Comparison of ENCODE assay signal across 14 cellular contexts in the genomic region with DNA sequence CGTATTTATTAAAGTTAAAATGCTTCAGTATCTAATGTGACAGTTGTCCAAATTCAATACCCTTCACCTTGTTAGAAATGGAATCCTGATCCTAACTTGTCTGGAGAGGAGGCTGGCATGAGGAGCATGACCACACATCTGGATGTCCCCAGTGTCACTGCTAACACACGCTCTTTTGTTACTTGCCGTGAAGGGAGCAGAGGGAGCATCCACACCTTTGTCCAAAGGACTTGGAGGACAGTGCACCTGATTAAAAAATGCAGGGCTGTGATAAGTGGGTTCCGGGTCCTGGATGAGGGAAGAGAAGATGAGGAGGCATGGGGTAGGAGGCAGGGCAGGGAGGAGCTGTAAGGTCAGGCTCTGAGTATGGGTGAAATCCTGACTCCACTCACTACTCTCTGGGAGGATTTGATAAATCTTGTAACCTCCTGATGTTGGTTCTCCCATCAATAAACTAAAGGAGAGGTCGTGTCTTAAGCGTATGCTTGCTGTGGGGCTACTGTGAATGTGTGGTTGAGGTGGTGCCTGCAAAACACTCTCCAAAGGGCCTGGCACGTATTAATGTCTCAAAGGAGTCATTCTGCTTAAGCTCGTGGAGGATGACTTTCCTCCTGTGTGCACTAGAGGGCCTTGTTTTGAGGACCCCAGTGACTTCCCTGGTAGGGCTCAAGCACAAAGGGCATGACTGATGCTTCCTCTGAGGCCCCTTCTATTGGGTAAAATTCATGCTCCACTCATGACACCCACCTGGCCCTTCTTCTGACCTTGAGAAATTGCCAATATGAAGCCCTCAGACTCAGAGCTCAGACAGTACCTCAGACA. TPM values are rescaled to one million over a fixed set of nuclear protein-coding genes. Genes with fewer than 3 reads are reported as not detected.
A peak's percentile ranks its signal among the peaks of the same experiment; 100 is the strongest.
DNase-seq lines count a peak whose midpoint lies in the region; ATAC-seq and TF ChIP-seq lines count a peak whose summit lies in the region.
"Had no signal": no experiment of that assay in that cellular context is flagged by ENCODE, and none has a peak within 500 bp of the region (broad histone marks: within the 10 kb centered on the region; RNA-seq: fewer than 3 reads in every experiment).

No MANE protein-coding gene starts in this region.

- H3K4me3 ChIP-seq in spleen, result no peak overlapping the region
- H3K4me3 ChIP-seq: cardiac muscle cell had no signal

- ATAC-seq in GM21786 (IDR thresholded peaks at IDR 0.05; ENCODE audit: unreplicated experiment), result no peak
- ATAC-seq in HG03108 (IDR thresholded peaks at IDR 0.05; ENCODE audit: unreplicated experiment), result no peak

- TF ChIP-seq CTCF in GM10248 (IDR thresholded peaks at IDR 0.05; ENCODE audit: control extremely low read depth, extremely low read depth, low read depth, missing control alignments) (peak; percentile 38), neural crest cell (conservative IDR thresholded peaks at IDR 0.05) (peak; percentile 30), spleen (IDR thresholded peaks at IDR 0.05 in 8 of 11, conservative IDR thresholded peaks at IDR 0.05 in 3 of 11) (peak in 1 of 11 experiments; percentile 12)

- DNase-seq in GM10248 (ENCODE audit: extremely low spot score), result no peak
- DNase-seq in HEK293T (ENCODE audit: extremely low spot score), result peak; percentile 53
- peak; percentile 15 for DNase-seq in activated CD4-positive, alpha-beta memory T cell treated with anti-CD3 and anti-CD28 coated beads, Interleukin-2, amount 10 ng/mL, durations not matched to agents 7 days and 5 days
- no peak for DNase-seq in neural crest cell (ENCODE audit: low read depth, low spot score)
- DNase-seq in spleen, result no peak
- DNase-seq: activated CD4-positive, alpha-beta T cell treated with anti-CD3 and anti-CD28 coated beads for 48 hours; activated naive CD4-positive, alpha-beta T cell treated with Interleukin-2 at 50 U/mL for 16 hours; DMS79; stimulated activated CD8-positive, alpha-beta memory T cell treated with anti-CD3 and anti-CD28 coated beads, Interleukin-4, amount 100 ng/mL, for 48 hours had no signal

- no peak overlapping the region for H3K4me3 Mint-ChIP-seq in activated CD4-positive, alpha-beta memory T cell treated with anti-CD3 and anti-CD28 coated beads, Interleukin-2, amount 10 ng/mL, durations not matched to agents 7 days and 5 days
- H3K4me3 Mint-ChIP-seq in neural crest cell, result no peak overlapping the region
- H3K4me3 Mint-ChIP-seq: nephron had no signal

- no peak overlapping the region for H3K27ac ChIP-seq in spleen
- H3K27ac ChIP-seq: cardiac muscle cell had no signal

- H3K9me3 ChIP-seq in spleen, result peaks cover 0 to 23% (median 16%) of the 10 kb centered on the region in 8 donors

- H3K4me1 ChIP-seq in spleen, result peaks cover 3 to 29% (median 7%) of the 10 kb centered on the region in 6 donors

- H3K27me3 ChIP-seq in spleen (replicated peaks in 1 of 7), result no peaks in the 10 kb centered on the region
- H3K27me3 ChIP-seq: cardiac muscle cell had no signal

- peaks cover 45% of the 10 kb centered on the region for H3K27me3 Mint-ChIP-seq in activated CD4-positive, alpha-beta memory T cell treated with anti-CD3 and anti-CD28 coated beads, Interleukin-2, amount 10 ng/mL, durations not matched to agents 7 days and 5 days
- peaks cover 88% of the 10 kb centered on the region for H3K27me3 Mint-ChIP-seq in neural crest cell (ENCODE audit: low read depth)

- no peak for TF ChIP-seq POLR2A in spleen (IDR thresholded peaks at IDR 0.05)

- H3K27ac Mint-ChIP-seq in activated CD4-positive, alpha-beta memory T cell treated with anti-CD3 and anti-CD28 coated beads, Interleukin-2, amount 10 ng/mL, durations not matched to agents 7 days and 5 days, result no peak overlapping the region
- no peak overlapping the region for H3K27ac Mint-ChIP-seq in neural crest cell (ENCODE audit: unreplicated experiment)
- H3K27ac Mint-ChIP-seq: nephron had no signal

- H3K4me1 Mint-ChIP-seq in activated CD4-positive, alpha-beta memory T cell treated with anti-CD3 and anti-CD28 coated beads, Interleukin-2, amount 10 ng/mL, durations not matched to agents 7 days and 5 days, result peaks cover 11% of the 10 kb centered on the region
- H3K4me1 Mint-ChIP-seq in neural crest cell, result no peaks in the 10 kb centered on the region
- H3K4me1 Mint-ChIP-seq: nephron had no signal

- intact Hi-C loops in spleen (cut with DNase I; ENCODE audit: low total_unique reads), result no loop called here

- no peaks in the 10 kb centered on the region for H3K36me3 ChIP-seq in spleen
- H3K36me3 ChIP-seq: cardiac muscle cell had no signal

- POLR2A ChIA-PET in GM10248 (lab: Yijun Ruan, JAX) (no interaction called here), HEK293T (lab: Yijun Ruan, JAX) (no interaction called here)
- POLR2A ChIA-PET in activated CD4-positive, alpha-beta memory T cell treated with anti-CD3 and anti-CD28 coated beads, Interleukin-2, amount 10 ng/mL, durations not matched to agents 7 days and 5 days (lab: Charles Lee), result interaction anchor here (1.0 kb wide), 1 partner anchor 60 kb away, joined by 3 read pairs; no protein-coding TSS in a partner anchor

- 62 to 74% (median 66%) methylated on average over 8 of the region's 8 CpGs for WGBS in spleen, 5 donors

- peaks cover 2% of the 10 kb centered on the region for H3K9me3 Mint-ChIP-seq in activated CD4-positive, alpha-beta memory T cell treated with anti-CD3 and anti-CD28 coated beads, Interleukin-2, amount 10 ng/mL, durations not matched to agents 7 days and 5 days
- no peaks in the 10 kb centered on the region for H3K9me3 Mint-ChIP-seq in neural crest cell

- no peaks in the 10 kb centered on the region for H3K36me3 Mint-ChIP-seq in activated CD4-positive, alpha-beta memory T cell treated with anti-CD3 and anti-CD28 coated beads, Interleukin-2, amount 10 ng/mL, durations not matched to agents 7 days and 5 days (ENCODE audit: low read depth)
- no peaks in the 10 kb centered on the region for H3K36me3 Mint-ChIP-seq in neural crest cell (ENCODE audit: low read depth)

- CTCF ChIA-PET in GM10248 (lab: Yijun Ruan, JAX), result interaction anchor here (0.9 to 2.3 kb wide), 13 partner anchors 9 to 86 kb away, joined by 3 to 21 read pairs (median 4); no protein-coding TSS in a partner anchor
- CTCF ChIA-PET in HEK293T (lab: Yijun Ruan, JAX), result interaction anchor here (1.1 kb wide), 1 partner anchor 14 kb away, joined by 3 read pairs; no protein-coding TSS in a partner anchor
- CTCF ChIA-PET in activated CD4-positive, alpha-beta memory T cell treated with anti-CD3 and anti-CD28 coated beads, Interleukin-2, amount 10 ng/mL, durations not matched to agents 7 days and 5 days (lab: Charles Lee), result interaction anchor here (0.7 to 1.4 kb wide), 9 partner anchors 12 to 84 kb away, joined by 3 to 8 read pairs (median 3); no protein-coding TSS in a partner anchor

TF ChIP-seq in HEK293T, 16 proteins besides CTCF, POLR2A, EP300 and RAD21:
- TF ChIP-seq FOXA1 (IDR thresholded peaks at IDR 0.05) (no peak), SUZ12 (IDR thresholded peaks at IDR 0.05) (no peak), NFRKB (IDR thresholded peaks at IDR 0.05) (no peak), SP1 (IDR thresholded peaks at IDR 0.05) (no peak), ZNF384 (IDR thresholded peaks at IDR 0.05) (no peak), ARNT (IDR thresholded peaks at IDR 0.05) (no peak), HDGF (IDR thresholded peaks at IDR 0.05; ENCODE audit: borderline replicate concordance) (no peak), FOXK2 (IDR thresholded peaks at IDR 0.05) (no peak), FOXM1 (IDR thresholded peaks at IDR 0.05; ENCODE audit: borderline replicate concordance) (no peak), BHLHE40 (IDR thresholded peaks at IDR 0.05; ENCODE audit: borderline replicate concordance) (no peak), PKNOX1 (IDR thresholded peaks at IDR 0.05) (no peak), LEF1 (IDR thresholded peaks at IDR 0.05; ENCODE audit: borderline replicate concordance) (no peak)

RNA-seq across cellular contexts. Expression of gene IGLL5, which starts 16.8 kb away (rescaled TPM):
- not detected for total RNA-seq in activated CD4-positive, alpha-beta memory T cell treated with anti-CD3 and anti-CD28 coated beads, Interleukin-2, amount 10 ng/mL, durations not matched to agents 7 days and 5 days
- total RNA-seq in neural crest cell, result not detected in 2 replicates
- total RNA-seq in spleen, result 100 to 1,000 TPM in 5 of 7 donors, 10 to 100 TPM in 2; 55.9 to 720 (median 130) TPM
- polyA plus RNA-seq in spleen, result 100 to 1,000 TPM in 1 of 3 donors, 10 to 100 TPM in 2; 80.3 to 201 (median 93.0) TPM
- total RNA-seq: cardiac muscle cell, M059J had no signal
- polyA plus RNA-seq: cardiac muscle cell had no signal

Comparison
In these comparisons a context has a peak if more than half of its experiments do, and no peak if none do; other contexts are left out.
1. DNase-seq: peak in HEK293T (single experiment) and activated CD4-positive, alpha-beta memory T cell treated with anti-CD3 and anti-CD28 coated beads, Interleukin-2, amount 10 ng/mL, durations not matched to agents 7 days and 5 days (single experiment); none in GM10248 (single experiment), neural crest cell (single experiment) and spleen (single experiment).
2. RNA of gene IGLL5, which starts 16.8 kb away (total RNA-seq): 55.9 to 720 TPM in spleen; not detected in activated CD4-positive, alpha-beta memory T cell treated with anti-CD3 and anti-CD28 coated beads, Interleukin-2, amount 10 ng/mL, durations not matched to agents 7 days and 5 days and not detected in neural crest cell; every median in the first group is over 10 times any median in the second.